21 cellular contexts compared by ENCODE assay signal in genomic region chr11:110168404-110168803, GRCh38.
"Had no signal": no experiment of that assay in that cellular context is flagged by ENCODE, and none has a peak within 500 bp of the region (broad histone marks: within the 10 kb centered on the region; RNA-seq: fewer than 3 reads in every experiment).

No MANE protein-coding gene starts in this region.

- H3K27ac ChIP-seq: dorsolateral prefrontal cortex, gastrocnemius medialis, parathyroid adenoma, prostate gland, spleen, tibial nerve, upper lobe of right lung, vagina had no signal

- DNase-seq: cortex of kidney; dorsolateral prefrontal cortex; effector CD8-positive, alpha-beta T cell; gastrocnemius medialis; islet precursor cell; left cardiac atrium; left ventricle myocardium superior; naive thymus-derived CD4-positive, alpha-beta T cell; nephron progenitor cell; retina; spleen; stimulated activated CD4-positive, alpha-beta T cell treated with anti-CD3 and anti-CD28 coated beads, Interleukin-15, amount 100 ng/mL, for 24 hours; stimulated activated CD4-positive, alpha-beta T cell treated with anti-CD3 and anti-CD28 coated beads, Interleukin-1b, Interleukin-23, amount 100 ng/mL, for 48 hours; stimulated activated CD4-positive, alpha-beta T cell treated with anti-CD3 and anti-CD28 coated beads, Interleukin-4, amount 100 ng/mL, for 24 hours; upper lobe of right lung had no signal

- H3K4me3 Mint-ChIP-seq: naive thymus-derived CD4-positive, alpha-beta T cell; nephron progenitor cell; stimulated activated memory B cell treated with anti-CD40 and anti-IgM and Interleukin-4, amounts not matched to agents 10 μg/mL and 1 μg/mL and 100 μg/mL, for 72 hours; stimulated activated naive CD8-positive, alpha-beta T cell treated with anti-CD3 and anti-CD28 coated beads, Interleukin-15, Interleukin-2, amounts not matched to agents 100 ng/mL and 50 ng/mL, for 24 hours had no signal

- H3K27me3 ChIP-seq: dorsolateral prefrontal cortex, gastrocnemius medialis, spleen, tibial nerve, upper lobe of right lung, vagina had no signal

- H3K4me1 Mint-ChIP-seq: naive thymus-derived CD4-positive, alpha-beta T cell; nephron progenitor cell; stimulated activated memory B cell treated with anti-CD40 and anti-IgM and Interleukin-4, amounts not matched to agents 10 μg/mL and 1 μg/mL and 100 μg/mL, for 72 hours had no signal

- H3K27ac Mint-ChIP-seq: naive thymus-derived CD4-positive, alpha-beta T cell; nephron progenitor cell; stimulated activated memory B cell treated with anti-CD40 and anti-IgM and Interleukin-4, amounts not matched to agents 10 μg/mL and 1 μg/mL and 100 μg/mL, for 72 hours; stimulated activated naive CD8-positive, alpha-beta T cell treated with anti-CD3 and anti-CD28 coated beads, Interleukin-15, Interleukin-2, amounts not matched to agents 100 ng/mL and 50 ng/mL, for 24 hours had no signal

- H3K9me3 ChIP-seq: gastrocnemius medialis, prostate gland, spleen, tibial nerve, upper lobe of right lung, vagina had no signal

- H3K36me3 Mint-ChIP-seq: naive thymus-derived CD4-positive, alpha-beta T cell had no signal

- H3K4me3 ChIP-seq: dorsolateral prefrontal cortex, gastrocnemius medialis, prostate gland, spleen, tibial nerve, upper lobe of right lung, vagina had no signal

- H3K9me3 Mint-ChIP-seq: naive thymus-derived CD4-positive, alpha-beta T cell; nephron progenitor cell; stimulated activated memory B cell treated with anti-CD40 and anti-IgM and Interleukin-4, amounts not matched to agents 10 μg/mL and 1 μg/mL and 100 μg/mL, for 72 hours; stimulated activated naive CD8-positive, alpha-beta T cell treated with anti-CD3 and anti-CD28 coated beads, Interleukin-15, Interleukin-2, amounts not matched to agents 100 ng/mL and 50 ng/mL, for 24 hours had no signal

- H3K36me3 ChIP-seq: prostate gland had no signal

- H3K4me1 ChIP-seq: gastrocnemius medialis, parathyroid adenoma, prostate gland, spleen, tibial nerve, upper lobe of right lung, vagina had no signal
